Comparison of ENCODE assay signal across 29 cellular contexts in the genomic region with DNA sequence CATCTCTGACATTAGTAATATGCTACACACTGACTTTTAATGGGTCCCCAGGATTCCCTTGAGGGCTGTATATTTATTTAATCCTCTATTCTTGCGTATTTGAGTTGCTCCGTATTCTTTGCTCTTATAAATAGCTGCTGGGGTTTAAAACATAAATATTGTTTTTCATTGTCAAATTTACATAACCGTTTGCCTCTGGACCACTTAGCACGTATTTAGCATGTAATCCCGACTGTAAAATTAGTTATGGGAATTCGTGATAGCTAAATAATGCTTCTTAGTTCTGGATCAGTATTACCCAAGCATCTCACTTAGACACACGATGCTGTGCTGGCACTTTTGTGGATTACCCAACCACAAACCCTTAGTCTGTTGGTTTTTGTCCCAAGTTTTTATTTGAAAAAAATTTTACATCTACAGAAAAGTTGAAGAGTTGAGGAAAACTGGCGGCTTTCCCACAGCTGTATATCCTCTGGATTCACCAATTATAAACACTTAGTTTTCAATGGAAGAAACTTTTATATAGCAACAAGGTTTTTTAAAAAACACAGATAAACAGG.
A peak's percentile ranks its signal among the peaks of the same experiment; 100 is the strongest.
DNase-seq lines count a peak whose midpoint lies in the region; ATAC-seq and TF ChIP-seq lines count a peak whose summit lies in the region.
"Had no signal": no experiment of that assay in that cellular context is flagged by ENCODE, and none has a peak within 500 bp of the region (broad histone marks: within the 10 kb centered on the region; RNA-seq: fewer than 3 reads in every experiment).

No MANE protein-coding gene starts in this region.

- H3K4me3 ChIP-seq in SK-N-MC, result peak overlapping the region; percentile 52
- no peak overlapping the region for H3K4me3 ChIP-seq in fibroblast of villous mesenchyme (ENCODE audit: low read depth, low read length)
- H3K4me3 ChIP-seq: GM12878, HAP-1, K562 had no signal

- DNase-seq in SK-N-MC (ENCODE audit: low read depth, low spot score), result peak; percentile 92
- peak; percentile 68 for DNase-seq in fibroblast of villous mesenchyme (ENCODE audit: low read depth)
- DNase-seq in pons (ENCODE audit: low spot score), result peak; percentile 31
- no peak for DNase-seq in NCI-H2196 (lab: John Stamatoyannopoulos, UW; ENCODE audit: unreplicated experiment)
- no peak for DNase-seq in NCI-H1694 (lab: John Stamatoyannopoulos, UW)
- DNase-seq: Caco-2; CD8-positive, alpha-beta T cell; DMS 273 treated with DMSO at 0.1 percent for 48 hours; DMS79; EL; GDM1; GOT3; HFFc6; Kasumi-1; MV-4-11; NCI-H1105; NCI-H1436 treated with DMSO at 0.1 percent for 48 hours; NCI-H1930; NCI-H69; SHP77 had no signal

- H3K9me3 ChIP-seq in SK-N-MC (ENCODE audit: low read depth, low read length), result no peaks in the 10 kb centered on the region
- H3K9me3 ChIP-seq: Caco-2, HAP-1 had no signal

- no peaks in the 10 kb centered on the region for H3K36me3 ChIP-seq in SK-N-MC (ENCODE audit: insufficient read depth, low read length)
- H3K36me3 ChIP-seq: HAP-1 had no signal

- H3K27ac ChIP-seq in SK-N-MC, result peak overlapping the region; percentile 32; the same call in 1 of the 2 replicates
- H3K27ac ChIP-seq: C4-2B, RWPE1 had no signal

- peak overlapping the region; percentile 24 for H3K9ac ChIP-seq in SK-N-MC (ENCODE audit: insufficient read length)

- ATAC-seq in HG02610 (IDR thresholded peaks at IDR 0.05; ENCODE audit: unreplicated experiment) (no peak), HG03095 (IDR thresholded peaks at IDR 0.05; ENCODE audit: unreplicated experiment) (no peak)
- ATAC-seq: CD8-positive, alpha-beta T cell; GM12878; HepG2; K562; Panc1 had no signal

- no peak for TF ChIP-seq CTCF in fibroblast of villous mesenchyme (IDR thresholded peaks at IDR 0.05; ENCODE audit: insufficient read depth, low read depth, low read length)

Comparison
In these comparisons a context has a peak if more than half of its experiments do, and no peak if none do; other contexts are left out.
1. DNase-seq: peak in SK-N-MC (single experiment), fibroblast of villous mesenchyme (single experiment) and pons (single experiment); none in NCI-H2196 (single experiment) and NCI-H1694 (single experiment).